ENCODE assay signal across 17 cellular contexts in genomic region chrX:105328773-105329172, GRCh38.
A peak's percentile ranks its signal among the peaks of the same experiment; 100 is the strongest.
DNase-seq lines count a peak whose midpoint lies in the region; ATAC-seq, FAIRE-seq and TF ChIP-seq lines count a peak whose summit lies in the region.
"Had no signal": no experiment of that assay in that cellular context is flagged by ENCODE, and none has a peak within 500 bp of the region (broad histone marks: within the 10 kb centered on the region; RNA-seq: fewer than 3 reads in every experiment).

No MANE protein-coding gene starts in this region.

- H3K4me2 ChIP-seq in A549 = no peak overlapping the region
- H3K4me2 ChIP-seq: GM23338 had no signal

- no peak overlapping the region for H3K27ac ChIP-seq in A549

- H3K9me3 ChIP-seq in A549 = no peaks in the 10 kb centered on the region
- H3K9me3 ChIP-seq: Caco-2 had no signal

- H3K9me3 Mint-ChIP-seq in progenitor cell of endocrine pancreas (ENCODE audit: low read depth) = peaks cover 23% of the 10 kb centered on the region
- H3K9me3 Mint-ChIP-seq: CD8-positive, alpha-beta memory T cell; GM23338 had no signal

- CTCF ChIA-PET in A549 (lab: Yijun Ruan, JAX) = no interaction called here

- no peak for TF ChIP-seq RAD21 in A549 (conservative IDR thresholded peaks at IDR 0.05 in 1 of 2, IDR thresholded peaks at IDR 0.05 in 1 of 2)

- TF ChIP-seq CTCF in A549 (IDR thresholded peaks at IDR 0.05) (no peak), cardiac fibroblast (IDR thresholded peaks at IDR 0.05; ENCODE audit: low read depth, low read length) (no peak), fibroblast of mammary gland (conservative IDR thresholded peaks at IDR 0.05; ENCODE audit: control insufficient read depth, insufficient read depth, low read depth, low read length) (no peak), progenitor cell of endocrine pancreas (IDR thresholded peaks at IDR 0.05; ENCODE audit: unreplicated experiment) (no peak)

- H3K27me3 Mint-ChIP-seq in progenitor cell of endocrine pancreas = no peaks in the 10 kb centered on the region
- H3K27me3 Mint-ChIP-seq: CD8-positive, alpha-beta memory T cell; IgD-negative memory B cell had no signal

- POLR2A ChIA-PET in A549 (lab: Yijun Ruan, JAX) = no interaction called here

- ATAC-seq in A549 (no peak), HG03442 (IDR thresholded peaks at IDR 0.05; ENCODE audit: unreplicated experiment) (no peak)
- ATAC-seq: GM12878, GM23338 had no signal

- H3K36me3 Mint-ChIP-seq in progenitor cell of endocrine pancreas (ENCODE audit: insufficient read depth) = no peaks in the 10 kb centered on the region
- H3K36me3 Mint-ChIP-seq: CD14-positive monocyte, IgD-negative memory B cell had no signal

- H3K4me1 Mint-ChIP-seq in progenitor cell of endocrine pancreas (ENCODE audit: low read depth) = no peaks in the 10 kb centered on the region
- H3K4me1 Mint-ChIP-seq: CD14-positive monocyte; CD8-positive, alpha-beta memory T cell; GM23338; IgD-negative memory B cell had no signal

- DNase-seq in A549 (ENCODE audit: low read depth in 1 of 2, low spot score in 1 of 2) = no peak
- peak; percentile 15 for DNase-seq in HCEC 1CT
- peak; percentile 8 to 40 for DNase-seq in cardiac fibroblast (ENCODE audit: low read depth in 2 of 2)
- peak; percentile 18 for DNase-seq in fibroblast of mammary gland (ENCODE audit: low read depth)
- no peak for DNase-seq in progenitor cell of endocrine pancreas (ENCODE audit: low spot score, unreplicated experiment)
- DNase-seq in NCI-H1417 treated with DMSO at 0.1 percent for 48 hours (lab: John Stamatoyannopoulos, UW) = no peak
- DNase-seq: Caco-2; CD8-positive, alpha-beta memory T cell; DMS79; H7 had no signal

- H3K4me3 Mint-ChIP-seq in progenitor cell of endocrine pancreas (ENCODE audit: low read depth) = no peak overlapping the region
- H3K4me3 Mint-ChIP-seq: CD14-positive monocyte; CD8-positive, alpha-beta memory T cell; GM23338; IgD-negative memory B cell had no signal

- FAIRE-seq in A549 (lab: Jason Lieb, UNC) = peak; percentile 59
- FAIRE-seq: A204.1, GM12878, GM18507 had no signal

- H3K4me3 ChIP-seq in A549 (no peak overlapping the region), cardiac fibroblast (replicated peaks in 1 of 2; ENCODE audit: low read depth in 2 of 2, low read length in 2 of 2) (no peak overlapping the region), fibroblast of mammary gland (ENCODE audit: control insufficient read depth, low read depth, low read length) (no peak overlapping the region)
- H3K4me3 ChIP-seq: GM12878, GM23338 had no signal

- no peak overlapping the region for H3K27ac Mint-ChIP-seq in progenitor cell of endocrine pancreas
- H3K27ac Mint-ChIP-seq: CD14-positive monocyte; CD8-positive, alpha-beta memory T cell; GM23338; IgD-negative memory B cell had no signal

- TF ChIP-seq EP300 in A549 (IDR thresholded peaks at IDR 0.05) = no peak

- no peak for TF ChIP-seq POLR2A in A549 (IDR thresholded peaks at IDR 0.05; ENCODE audit: low read length)

- no peaks in the 10 kb centered on the region for H3K4me1 ChIP-seq in A549
- H3K4me1 ChIP-seq: Caco-2 had no signal

TF ChIP-seq in A549, 52 proteins besides CTCF, POLR2A, EP300 and RAD21:
- TF ChIP-seq MAX (IDR thresholded peaks at IDR 0.05) (no peak), FOSB (CRISPR knock-in tag; IDR thresholded peaks at IDR 0.05) (no peak), BHLHE40 (IDR thresholded peaks at IDR 0.05; ENCODE audit: low read depth, low read length) (no peak), TFCP2L1 (CRISPR knock-in tag; IDR thresholded peaks at IDR 0.05) (no peak), HOXB5 (CRISPR knock-in tag; IDR thresholded peaks at IDR 0.05) (no peak), MAFK (IDR thresholded peaks at IDR 0.05; ENCODE audit: partially characterized antibody) (no peak), PHF8 (IDR thresholded peaks at IDR 0.05; ENCODE audit: borderline replicate concordance, low read depth) (no peak), ZC3H11A (IDR thresholded peaks at IDR 0.05) (no peak), BCL3 (IDR thresholded peaks at IDR 0.05) (no peak), CBX8 (IDR thresholded peaks at IDR 0.05) (no peak), EHMT2 (IDR thresholded peaks at IDR 0.05; ENCODE audit: low read depth) (no peak), CEBPB (IDR thresholded peaks at IDR 0.05) (no peak), ZFP36 (IDR thresholded peaks at IDR 0.05; ENCODE audit: borderline replicate concordance, partially characterized antibody) (no peak), ZSCAN20 (CRISPR knock-in tag; IDR thresholded peaks at IDR 0.05) (no peak)

Comparison
In these comparisons a context has a peak if more than half of its experiments do, and no peak if none do; other contexts are left out.
1. DNase-seq: peak in HCEC 1CT (single experiment), cardiac fibroblast (2 of 2) and fibroblast of mammary gland (single experiment); none in A549 (0 of 2), progenitor cell of endocrine pancreas (single experiment) and NCI-H1417 treated with DMSO at 0.1 percent for 48 hours (single experiment).